In genomic region chr7:19747740-19748339, GRCh38 we compare ENCODE assay signal across 9 cellular contexts. TPM values are rescaled to one million over a fixed set of nuclear protein-coding genes. Genes with fewer than 3 reads are reported as not detected.
A peak's percentile ranks its signal among the peaks of the same experiment; 100 is the strongest.
DNase-seq lines count a peak whose midpoint lies in the region; ATAC-seq lines count a peak whose summit lies in the region.
"Had no signal": no experiment of that assay in that cellular context is flagged by ENCODE, and none has a peak within 500 bp of the region (broad histone marks: within the 10 kb centered on the region; RNA-seq: fewer than 3 reads in every experiment).

No MANE protein-coding gene starts in this region.

- H3K4me1 ChIP-seq in Karpas-422 (ENCODE audit: low read length) = no peaks in the 10 kb centered on the region

- no peak overlapping the region for H2AFZ ChIP-seq in Karpas-422 (ENCODE audit: low read length)

- no peaks in the 10 kb centered on the region for H4K20me1 ChIP-seq in Karpas-422 (ENCODE audit: insufficient read depth, low read depth, low read length)

- no peaks in the 10 kb centered on the region for H3K9me3 ChIP-seq in Karpas-422 (ENCODE audit: low read length)

- no peaks in the 10 kb centered on the region for H3K27me3 ChIP-seq in Karpas-422 (ENCODE audit: low read length)

- no peak overlapping the region for H3K4me2 ChIP-seq in Karpas-422 (ENCODE audit: low read depth, low read length, poor library complexity, severe bottlenecking)

- H3K27ac ChIP-seq in Karpas-422 (ENCODE audit: low read length) = no peak overlapping the region

- DNase-seq in NCI-H187 treated with DMSO at 0.1 percent for 48 hours (lab: John Stamatoyannopoulos, UW) (peak; percentile 29), NCI-H187 (lab: John Stamatoyannopoulos, UW) (no peak), Karpas-422 (peak; percentile 70), RPMI8226 (peak; percentile 29), fibroblast of peridontal ligament (ENCODE audit: extremely low read depth) (peak; percentile 57), stromal cell of bone marrow (ENCODE audit: low read depth) (peak; percentile 26), left colon (no peak)
- no peak for DNase-seq in activated T-cell treated with anti-CD3 and anti-CD28 coated beads, Interleukin-2, amount 50 U/mL, for 1 hour
- DNase-seq: activated naive CD8-positive, alpha-beta T cell treated with anti-CD3 and anti-CD28 coated beads, Interleukin-2, amount 10 ng/mL, durations not matched to agents 7 days and 5 days had no signal

- H3K36me3 ChIP-seq in Karpas-422 (ENCODE audit: insufficient read depth, low read length) = no peaks in the 10 kb centered on the region

- no peaks in the 10 kb centered on the region for H3K9me2 ChIP-seq in Karpas-422 (replicated peaks; ENCODE audit: insufficient read depth, low read length)

- ATAC-seq in left colon = no peak

- intact Hi-C loops in left colon (cut with DNase I, micrococcal nuclease) = loop anchor here in 1 of 2 donors (10.0 kb wide), 1 partner anchor 847 kb away; no protein-coding TSS in a partner anchor

- H3K9ac ChIP-seq in Karpas-422 (ENCODE audit: low read length) = no peak overlapping the region

- H3K4me3 ChIP-seq in Karpas-422 (ENCODE audit: low read length) = no peak overlapping the region

- no peaks in the 10 kb centered on the region for H3K79me2 ChIP-seq in Karpas-422 (ENCODE audit: low read length)

RNA-seq across cellular contexts. Expression of gene TMEM196, which starts 25.6 kb away (rescaled TPM):
- not detected in 2 replicates for total RNA-seq in Karpas-422 (2014; rRNA removed; shearing (Covaris generic); ENCODE audit: low replicate concordance)
- not detected for total RNA-seq in left colon
- total RNA-seq: activated naive CD8-positive, alpha-beta T cell treated with anti-CD3 and anti-CD28 coated beads, Interleukin-2, amount 10 ng/mL, durations not matched to agents 7 days and 5 days had no signal

RNA-seq across cellular contexts. Expression of gene POLR1F, which starts 39.0 kb away (rescaled TPM):
- total RNA-seq in Karpas-422 (2014; rRNA removed; shearing (Covaris generic); ENCODE audit: low replicate concordance) = 11.2 and 21.1 TPM in 2 replicates
- total RNA-seq in left colon = 10 to 100 TPM in 1 of 2 donors, 1 to 10 TPM in 1; 7.5 to 11.3 TPM

Comparison
In these comparisons a context has a peak if more than half of its experiments do, and no peak if none do; other contexts are left out.
1. DNase-seq: peak in NCI-H187 treated with DMSO at 0.1 percent for 48 hours (single experiment), Karpas-422 (single experiment), RPMI8226 (single experiment), fibroblast of peridontal ligament (single experiment) and stromal cell of bone marrow (single experiment); none in NCI-H187 (0 of 2), activated T-cell treated with anti-CD3 and anti-CD28 coated beads, Interleukin-2, amount 50 U/mL, for 1 hour (single experiment) and left colon (0 of 2).